ENCODE assay signal across 8 cellular contexts in the genomic region with DNA sequence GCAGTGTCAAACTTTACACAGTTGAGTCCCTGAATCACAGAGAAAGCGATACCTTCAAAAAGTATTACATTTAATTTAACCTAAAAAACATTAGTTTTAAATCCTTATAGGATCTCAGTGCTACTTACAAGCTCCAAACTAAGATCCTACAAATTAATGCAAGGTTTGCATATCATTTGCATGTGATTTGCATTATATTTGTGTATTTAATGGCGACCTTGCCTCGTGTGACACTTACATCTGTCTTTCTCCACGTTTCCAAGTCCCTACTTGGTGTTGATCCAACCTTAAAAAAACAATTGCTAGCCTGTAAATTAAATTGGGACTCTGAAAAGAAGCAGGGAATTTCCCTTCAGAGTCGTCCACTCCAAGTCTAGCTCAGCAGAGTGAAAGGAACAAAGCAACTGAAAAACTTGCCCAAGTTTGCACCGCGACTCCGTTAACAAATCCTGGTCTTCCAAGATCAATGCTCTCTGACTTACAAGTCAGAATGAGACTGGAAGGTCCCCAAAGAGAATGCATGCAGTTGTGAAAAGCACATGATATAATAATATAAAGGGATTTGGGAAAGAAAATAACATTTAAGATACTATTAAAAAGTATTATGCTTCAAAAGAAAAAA. TPM values are rescaled to one million over a fixed set of nuclear protein-coding genes. Genes with fewer than 3 reads are reported as not detected.
DNase-seq lines count a peak whose midpoint lies in the region; ATAC-seq lines count a peak whose summit lies in the region.

No MANE protein-coding gene starts in this region.

- no peak for ATAC-seq in activated CD8-positive, alpha-beta T cell treated with anti-CD3 and anti-CD28 coated beads, Interleukin-2, amount 10 ng/mL, durations not matched to agents 7 days and 5 days
- no peak for ATAC-seq in stimulated activated memory B cell treated with anti-CD40 and anti-IgM and Interleukin-4, amounts not matched to agents 10 μg/mL and 1 μg/mL and 100 μg/mL, for 72 hours

- peak overlapping the region; percentile 21; the same call in 1 of the 2 replicates for H3K4me3 ChIP-seq in iPS-18c (ENCODE audit: insufficient read depth, low read depth, low read length)

- DNase-seq in DMS 273 (lab: John Stamatoyannopoulos, UW; ENCODE audit: unreplicated experiment) = peak; percentile 44
- DNase-seq in DMS 273 treated with DMSO at 0.1 percent for 48 hours (lab: John Stamatoyannopoulos, UW) = no peak
- no peak for DNase-seq in activated CD8-positive, alpha-beta T cell treated with anti-CD3 and anti-CD28 coated beads, Interleukin-2, amount 10 ng/mL, durations not matched to agents 7 days and 5 days
- no peak for DNase-seq in anterior cingulate cortex (lab: John Stamatoyannopoulos, UW)
- DNase-seq in NCI-H128 (lab: John Stamatoyannopoulos, UW; ENCODE audit: unreplicated experiment) = no peak
- DNase-seq in NK-92 (lab: John Stamatoyannopoulos, UW; ENCODE audit: unreplicated experiment) = no peak

- CTCF ChIA-PET in activated CD8-positive, alpha-beta T cell treated with anti-CD3 and anti-CD28 coated beads, Interleukin-2, amount 10 ng/mL, durations not matched to agents 7 days and 5 days (lab: Charles Lee) = interaction anchor here (0.7 to 7.2 kb wide), 10 partner anchors 12 to 1276 kb away, joined by 3 to 57 read pairs (median 6); a partner anchor contains a TSS

- peaks cover 10% of the 10 kb centered on the region for H3K36me3 Mint-ChIP-seq in activated CD8-positive, alpha-beta T cell treated with anti-CD3 and anti-CD28 coated beads, Interleukin-2, amount 10 ng/mL, durations not matched to agents 7 days and 5 days (ENCODE audit: low read depth)
- H3K36me3 Mint-ChIP-seq in stimulated activated memory B cell treated with anti-CD40 and anti-IgM and Interleukin-4, amounts not matched to agents 10 μg/mL and 1 μg/mL and 100 μg/mL, for 72 hours = peaks cover 4% of the 10 kb centered on the region

- peaks cover 18% of the 10 kb centered on the region for H3K27me3 Mint-ChIP-seq in activated CD8-positive, alpha-beta T cell treated with anti-CD3 and anti-CD28 coated beads, Interleukin-2, amount 10 ng/mL, durations not matched to agents 7 days and 5 days (ENCODE audit: low read depth)
- no peaks in the 10 kb centered on the region for H3K27me3 Mint-ChIP-seq in stimulated activated memory B cell treated with anti-CD40 and anti-IgM and Interleukin-4, amounts not matched to agents 10 μg/mL and 1 μg/mL and 100 μg/mL, for 72 hours

- POLR2A ChIA-PET in activated CD8-positive, alpha-beta T cell treated with anti-CD3 and anti-CD28 coated beads, Interleukin-2, amount 10 ng/mL, durations not matched to agents 7 days and 5 days (lab: Charles Lee) = interaction anchor here (0.6 to 4.8 kb wide), 13 partner anchors 9 to 211 kb away, joined by 3 to 47 read pairs (median 4); a partner anchor contains a TSS

- peak overlapping the region; percentile 31 for H3K27ac Mint-ChIP-seq in activated CD8-positive, alpha-beta T cell treated with anti-CD3 and anti-CD28 coated beads, Interleukin-2, amount 10 ng/mL, durations not matched to agents 7 days and 5 days
- peak overlapping the region; percentile 84 for H3K27ac Mint-ChIP-seq in stimulated activated memory B cell treated with anti-CD40 and anti-IgM and Interleukin-4, amounts not matched to agents 10 μg/mL and 1 μg/mL and 100 μg/mL, for 72 hours

- H3K9me3 Mint-ChIP-seq in activated CD8-positive, alpha-beta T cell treated with anti-CD3 and anti-CD28 coated beads, Interleukin-2, amount 10 ng/mL, durations not matched to agents 7 days and 5 days (ENCODE audit: insufficient read depth) = no peaks in the 10 kb centered on the region
- peaks cover 2% of the 10 kb centered on the region for H3K9me3 Mint-ChIP-seq in stimulated activated memory B cell treated with anti-CD40 and anti-IgM and Interleukin-4, amounts not matched to agents 10 μg/mL and 1 μg/mL and 100 μg/mL, for 72 hours

- peaks cover 3% of the 10 kb centered on the region for H3K9me3 ChIP-seq in iPS-18c (ENCODE audit: control insufficient read depth, insufficient read depth, low read length)

- H3K4me1 Mint-ChIP-seq in activated CD8-positive, alpha-beta T cell treated with anti-CD3 and anti-CD28 coated beads, Interleukin-2, amount 10 ng/mL, durations not matched to agents 7 days and 5 days (ENCODE audit: low read depth) = peaks cover 42% of the 10 kb centered on the region
- H3K4me1 Mint-ChIP-seq in stimulated activated memory B cell treated with anti-CD40 and anti-IgM and Interleukin-4, amounts not matched to agents 10 μg/mL and 1 μg/mL and 100 μg/mL, for 72 hours = peaks cover 51% of the 10 kb centered on the region

- peak overlapping the region; percentile 82 for H3K4me3 Mint-ChIP-seq in activated CD8-positive, alpha-beta T cell treated with anti-CD3 and anti-CD28 coated beads, Interleukin-2, amount 10 ng/mL, durations not matched to agents 7 days and 5 days
- H3K4me3 Mint-ChIP-seq in stimulated activated memory B cell treated with anti-CD40 and anti-IgM and Interleukin-4, amounts not matched to agents 10 μg/mL and 1 μg/mL and 100 μg/mL, for 72 hours = peak overlapping the region; percentile 92

RNA-seq across cellular contexts. Expression of a gene that starts 0.7 kb away (rescaled TPM):
- total RNA-seq in activated CD8-positive, alpha-beta T cell treated with anti-CD3 and anti-CD28 coated beads, Interleukin-2, amount 10 ng/mL, durations not matched to agents 7 days and 5 days = 10 to 100 TPM; 20.8 to 23.5 TPM

RNA-seq across cellular contexts. Expression of a gene that starts 23.8 kb away (rescaled TPM):
- 10 to 100 TPM; 75.8 to 76.0 TPM for total RNA-seq in activated CD8-positive, alpha-beta T cell treated with anti-CD3 and anti-CD28 coated beads, Interleukin-2, amount 10 ng/mL, durations not matched to agents 7 days and 5 days

RNA-seq across cellular contexts. Expression of a gene that starts 56.9 kb away (rescaled TPM):
- total RNA-seq in activated CD8-positive, alpha-beta T cell treated with anti-CD3 and anti-CD28 coated beads, Interleukin-2, amount 10 ng/mL, durations not matched to agents 7 days and 5 days = 10 to 100 TPM; 50.7 to 62.6 TPM
